Comparison of ENCODE assay signal across 13 cellular contexts in the genomic region with DNA sequence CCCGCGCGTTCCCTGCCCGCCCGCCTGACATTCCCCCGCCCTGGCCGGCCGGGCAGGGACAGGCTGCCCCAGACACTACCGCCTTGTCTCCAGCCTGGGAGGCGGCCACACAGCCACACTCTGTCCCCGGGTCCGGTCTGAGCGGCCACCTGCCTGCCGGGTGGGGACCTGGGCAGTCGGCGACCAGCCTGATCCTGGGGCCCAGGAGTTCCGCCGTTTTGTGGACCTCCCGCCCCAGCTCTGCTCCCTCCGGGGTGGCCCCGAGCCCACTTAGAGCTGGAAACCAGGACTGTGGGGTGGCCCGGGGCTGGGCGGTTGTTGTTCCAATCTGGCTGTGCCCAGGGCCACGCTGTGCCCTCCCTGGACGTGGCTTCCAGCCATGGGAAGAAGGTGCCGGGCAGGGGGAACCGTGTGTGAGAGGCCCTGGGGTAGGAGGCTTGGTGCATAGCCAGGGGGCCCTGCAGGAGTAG. TPM values are rescaled to one million over a fixed set of nuclear protein-coding genes. Genes with fewer than 3 reads are reported as not detected.
DNase-seq lines count a peak whose midpoint lies in the region; ATAC-seq lines count a peak whose summit lies in the region.
"Had no signal": no experiment of that assay in that cellular context is flagged by ENCODE, and none has a peak within 500 bp of the region (broad histone marks: within the 10 kb centered on the region; RNA-seq: fewer than 3 reads in every experiment).

No MANE protein-coding gene starts in this region.

- in situ Hi-C loops in G401 (cut with HindIII; ENCODE audit: low sequenced_read_pairs): no loop called here

- H3K36me3 Mint-ChIP-seq in activated naive CD8-positive, alpha-beta T cell treated with anti-CD3 and anti-CD28 coated beads, Interleukin-2, amount 50 U/mL, for 24 hours (ENCODE audit: low read depth): no peaks in the 10 kb centered on the region

- H3K4me1 Mint-ChIP-seq in activated naive CD8-positive, alpha-beta T cell treated with anti-CD3 and anti-CD28 coated beads, Interleukin-2, amount 50 U/mL, for 24 hours: no peaks in the 10 kb centered on the region

- no peak overlapping the region for H3K27ac Mint-ChIP-seq in activated naive CD8-positive, alpha-beta T cell treated with anti-CD3 and anti-CD28 coated beads, Interleukin-2, amount 50 U/mL, for 24 hours

- DNase-seq in G401 (ENCODE audit: low spot score) (peak; percentile 35), astrocyte of the hippocampus (ENCODE audit: low read depth, low spot score) (peak; percentile 35), left kidney (ENCODE audit: low read depth, low spot score) (peak; percentile 83), sciatic nerve (ENCODE audit: low spot score) (peak; percentile 69), germinal center (ENCODE audit: low spot score) (no peak), NCI-H2171 (lab: John Stamatoyannopoulos, UW) (no peak), SIG-M5 treated with dmso at 0.1 percent for 504 hours (lab: John Stamatoyannopoulos, UW; ENCODE audit: unreplicated experiment) (no peak)
- DNase-seq in activated naive CD8-positive, alpha-beta T cell treated with anti-CD3 and anti-CD28 coated beads, Interleukin-2, amount 50 U/mL, for 24 hours: no peak
- DNase-seq: activated CD4-positive, CD25-positive, alpha-beta regulatory T cell treated with anti-CD3 and anti-CD28 coated beads, Interleukin-2, amount 50 U/mL, for 72 hours; MG63; NCI-H510A had no signal

- H3K9me3 Mint-ChIP-seq in activated naive CD8-positive, alpha-beta T cell treated with anti-CD3 and anti-CD28 coated beads, Interleukin-2, amount 50 U/mL, for 24 hours: no peaks in the 10 kb centered on the region

- intact Hi-C loops in sciatic nerve (cut with DNase I): no loop called here

- H3K4me3 Mint-ChIP-seq in activated naive CD8-positive, alpha-beta T cell treated with anti-CD3 and anti-CD28 coated beads, Interleukin-2, amount 50 U/mL, for 24 hours: no peak overlapping the region

- H3K27me3 Mint-ChIP-seq in activated naive CD8-positive, alpha-beta T cell treated with anti-CD3 and anti-CD28 coated beads, Interleukin-2, amount 50 U/mL, for 24 hours: peaks cover 13% of the 10 kb centered on the region

- peak; percentile 37 for ATAC-seq in sciatic nerve
- ATAC-seq in activated naive CD8-positive, alpha-beta T cell treated with anti-CD3 and anti-CD28 coated beads, Interleukin-2, amount 50 U/mL, for 24 hours: no peak

RNA-seq across cellular contexts. Expression of gene PALM, which starts 12.0 kb away (rescaled TPM):
- total RNA-seq in G401 (2014; rRNA removed; shearing (Covaris generic)): 30.0 and 49.6 TPM in 2 replicates
- 130 TPM for total RNA-seq in sciatic nerve
- total RNA-seq: SJSA1 had no signal

RNA-seq across cellular contexts. Expression of gene PRSS57, which starts 25.5 kb away (rescaled TPM):
- total RNA-seq in G401 (2014; rRNA removed; shearing (Covaris generic)): not detected in 2 replicates
- total RNA-seq in sciatic nerve: not detected
- total RNA-seq: bronchial epithelial cell, SJSA1 had no signal

RNA-seq across cellular contexts. Expression of gene MISP, which starts 30.2 kb away (rescaled TPM):
- total RNA-seq in G401 (2014; rRNA removed; shearing (Covaris generic)): 1.2 and 2.8 TPM in 2 replicates
- 0.45 TPM for total RNA-seq in sciatic nerve

RNA-seq across cellular contexts. Expression of gene FSTL3, which starts 44.5 kb away (rescaled TPM):
- total RNA-seq in G401 (2014; rRNA removed; shearing (Covaris generic)): 15.0 and 26.0 TPM in 2 replicates
- 108 TPM for total RNA-seq in sciatic nerve

RNA-seq across cellular contexts. Expression of gene RNF126, which starts 57.7 kb away (rescaled TPM):
- total RNA-seq in G401 (2014; rRNA removed; shearing (Covaris generic)): 44.5 and 48.7 TPM in 2 replicates
- 33.1 TPM for total RNA-seq in sciatic nerve

Comparison
In these comparisons a context has a peak if more than half of its experiments do, and no peak if none do; other contexts are left out.
1. DNase-seq: peak in G401 (single experiment), astrocyte of the hippocampus (single experiment), left kidney (single experiment) and sciatic nerve (single experiment); none in germinal center (single experiment), activated naive CD8-positive, alpha-beta T cell treated with anti-CD3 and anti-CD28 coated beads, Interleukin-2, amount 50 U/mL, for 24 hours (single experiment), NCI-H2171 (single experiment) and SIG-M5 treated with dmso at 0.1 percent for 504 hours (single experiment).